Comparison of ENCODE assay signal across 9 cellular contexts in genomic region chr9:14769235-14769580, GRCh38. TPM values are rescaled to one million over a fixed set of nuclear protein-coding genes. Genes with fewer than 3 reads are reported as not detected.
DNase-seq lines count a peak whose midpoint lies in the region; ATAC-seq and TF ChIP-seq lines count a peak whose summit lies in the region.
"Had no signal": no experiment of that assay in that cellular context is flagged by ENCODE, and none has a peak within 500 bp of the region (broad histone marks: within the 10 kb centered on the region; RNA-seq: fewer than 3 reads in every experiment).

No MANE protein-coding gene starts in this region.

- TF ChIP-seq CTCF in DOHH2 (IDR thresholded peaks at IDR 0.05; ENCODE audit: low read depth, low read length, poor library complexity, severe bottlenecking) = peak; percentile 5
- TF ChIP-seq CTCF in OCI-LY3 (IDR thresholded peaks at IDR 0.05; ENCODE audit: low read depth, low read length) = peak; percentile 80
- TF ChIP-seq CTCF in foreskin keratinocyte (conservative IDR thresholded peaks at IDR 0.05) = peak; percentile 48

- H3K27me3 Mint-ChIP-seq in CD8-positive, alpha-beta memory T cell = peaks cover 4 to 9% of the 10 kb centered on the region in 2 donors

- POLR2A ChIA-PET in CD8-positive, alpha-beta memory T cell (lab: Charles Lee) = no interaction called here

- no peak overlapping the region for H3K27ac Mint-ChIP-seq in CD8-positive, alpha-beta memory T cell
- H3K27ac Mint-ChIP-seq: naive thymus-derived CD4-positive, alpha-beta T cell had no signal

- no peak overlapping the region for H3K4me3 Mint-ChIP-seq in CD8-positive, alpha-beta memory T cell
- H3K4me3 Mint-ChIP-seq: naive thymus-derived CD4-positive, alpha-beta T cell had no signal

- H3K9me3 ChIP-seq in DOHH2 (ENCODE audit: control insufficient read depth, insufficient read depth, low read length) (no peaks in the 10 kb centered on the region), OCI-LY3 (ENCODE audit: insufficient read depth, low read length) (no peaks in the 10 kb centered on the region)
- H3K9me3 ChIP-seq in CD8-positive, alpha-beta memory T cell (ENCODE audit: low read length) = no peaks in the 10 kb centered on the region

- H3K9me2 ChIP-seq in DOHH2 (replicated peaks; ENCODE audit: control insufficient read depth, low read length) = no peaks in the 10 kb centered on the region

- H3K9me3 Mint-ChIP-seq in CD8-positive, alpha-beta memory T cell = no peaks in the 10 kb centered on the region
- H3K9me3 Mint-ChIP-seq: naive thymus-derived CD4-positive, alpha-beta T cell had no signal

- H3K27me3 ChIP-seq in DOHH2 (ENCODE audit: control insufficient read depth, low read length) (peaks cover 14% of the 10 kb centered on the region), OCI-LY3 (ENCODE audit: low read depth, low read length) (peaks cover 19% of the 10 kb centered on the region), foreskin keratinocyte (peaks cover 2% of the 10 kb centered on the region)
- no peaks in the 10 kb centered on the region for H3K27me3 ChIP-seq in CD8-positive, alpha-beta memory T cell (ENCODE audit: insufficient read depth, low read length, poor library complexity, severe bottlenecking)

- ATAC-seq in HG02885 (IDR thresholded peaks at IDR 0.05; ENCODE audit: poor library complexity, unreplicated experiment) (peak; percentile 69), foreskin keratinocyte (peak; percentile 32), GM19455 (IDR thresholded peaks at IDR 0.05; ENCODE audit: unreplicated experiment) (no peak)
- ATAC-seq: naive thymus-derived CD4-positive, alpha-beta T cell had no signal

- H3K4me1 Mint-ChIP-seq in CD8-positive, alpha-beta memory T cell = no peaks in the 10 kb centered on the region
- H3K4me1 Mint-ChIP-seq: naive thymus-derived CD4-positive, alpha-beta T cell had no signal

- H3K36me3 ChIP-seq in DOHH2 (ENCODE audit: control insufficient read depth, low read length) (no peaks in the 10 kb centered on the region), OCI-LY3 (replicated peaks; ENCODE audit: low read depth, low read length) (no peaks in the 10 kb centered on the region)
- no peaks in the 10 kb centered on the region for H3K36me3 ChIP-seq in CD8-positive, alpha-beta memory T cell (ENCODE audit: insufficient read depth, low read length)

- H3K4me2 ChIP-seq in DOHH2 (ENCODE audit: low read length) = no peak overlapping the region
- peak overlapping the region; percentile 83 for H3K4me2 ChIP-seq in OCI-LY3 (ENCODE audit: low read length)

- no peak overlapping the region for H3K27ac ChIP-seq in DOHH2 (ENCODE audit: low read depth, low read length)
- H3K27ac ChIP-seq in OCI-LY3 (ENCODE audit: low read length) = no peak overlapping the region
- no peak overlapping the region for H3K27ac ChIP-seq in foreskin keratinocyte
- no peak overlapping the region for H3K27ac ChIP-seq in CD8-positive, alpha-beta memory T cell (ENCODE audit: low read depth, low read length)

- no peak overlapping the region for H2AFZ ChIP-seq in OCI-LY3 (ENCODE audit: low read depth, low read length)

- H3K4me1 ChIP-seq in DOHH2 (ENCODE audit: control insufficient read depth, low read length) = no peaks in the 10 kb centered on the region
- H3K4me1 ChIP-seq in OCI-LY3 (ENCODE audit: low read length) = peaks cover 11% of the 10 kb centered on the region
- H3K4me1 ChIP-seq in foreskin keratinocyte = no peaks in the 10 kb centered on the region
- H3K4me1 ChIP-seq in CD8-positive, alpha-beta memory T cell (ENCODE audit: insufficient read depth, low read length) = no peaks in the 10 kb centered on the region

- no peaks in the 10 kb centered on the region for H4K20me1 ChIP-seq in DOHH2 (ENCODE audit: control insufficient read depth, insufficient read depth, low read depth, low read length)
- H4K20me1 ChIP-seq in OCI-LY3 (ENCODE audit: insufficient read depth, low read length) = no peaks in the 10 kb centered on the region

- no peaks in the 10 kb centered on the region for H3F3A ChIP-seq in DOHH2 (ENCODE audit: control insufficient read depth, insufficient read depth)

- DNase-seq in foreskin keratinocyte (peak in 1 of 2 donors; percentile 17), NCI-H128 (lab: John Stamatoyannopoulos, UW; ENCODE audit: unreplicated experiment) (no peak)
- DNase-seq in CD8-positive, alpha-beta memory T cell = no peak
- DNase-seq in activated CD4-positive, alpha-beta T cell treated with anti-CD3 and anti-CD28 coated beads, Interleukin-2, amount 50 U/mL, for 48 hours = no peak

- no peak overlapping the region for H3K9ac ChIP-seq in OCI-LY3 (ENCODE audit: low read length)

- H3K36me3 Mint-ChIP-seq in CD8-positive, alpha-beta memory T cell = no peaks in the 10 kb centered on the region
- H3K36me3 Mint-ChIP-seq: naive thymus-derived CD4-positive, alpha-beta T cell had no signal

- H3K79me2 ChIP-seq in DOHH2 (ENCODE audit: control insufficient read depth, low read length) (no peaks in the 10 kb centered on the region), OCI-LY3 (ENCODE audit: low read length) (no peaks in the 10 kb centered on the region)

- CTCF ChIA-PET in CD8-positive, alpha-beta memory T cell (lab: Charles Lee) = interaction anchor here (1.1 to 1.3 kb wide), 3 partner anchors 11 to 156 kb away, joined by 4 to 5 read pairs (median 4); no protein-coding TSS in a partner anchor

- H3K4me3 ChIP-seq in DOHH2 (ENCODE audit: low read length) (no peak overlapping the region), OCI-LY3 (ENCODE audit: low read length) (peak overlapping the region; percentile 74; the same call in 1 of the 2 replicates)
- H3K4me3 ChIP-seq in CD8-positive, alpha-beta memory T cell (ENCODE audit: low read length) = no peak overlapping the region

RNA-seq across cellular contexts. Expression of gene CER1, which starts 46.7 kb away (rescaled TPM):
- total RNA-seq in foreskin keratinocyte = not detected in 2 replicates
- polyA plus RNA-seq in foreskin keratinocyte = not detected in 2 replicates
- total RNA-seq in CD8-positive, alpha-beta memory T cell = not detected
- not detected for polyA plus RNA-seq in CD8-positive, alpha-beta memory T cell
- total RNA-seq: naive thymus-derived CD4-positive, alpha-beta T cell had no signal
- polyA plus RNA-seq: naive thymus-derived CD4-positive, alpha-beta T cell had no signal

Comparison
In these comparisons a context has a peak if more than half of its experiments do, and no peak if none do; other contexts are left out.
1. CTCF ChIP-seq: peak in every context shown above with its lines; median percentile 80 in OCI-LY3; 48 in foreskin keratinocyte; 5 in DOHH2.